1 cellular context compared by ENCODE assay signal in genomic region chr1:44050261-44050660, GRCh38.
TF ChIP-seq lines count a peak whose summit lies in the region.

No MANE protein-coding gene starts in this region.

TF ChIP-seq in IMR-90, 13 proteins besides CTCF, POLR2A, EP300 and RAD21 (continued from another document):
- no peak for TF ChIP-seq ELK1 (IDR thresholded peaks at IDR 0.05; ENCODE audit: borderline replicate concordance, low read depth, low read length)
- TF ChIP-seq CHD1 (IDR thresholded peaks at IDR 0.05; ENCODE audit: low read depth, low read length): no peak
- no peak for TF ChIP-seq BHLHE40 (IDR thresholded peaks at IDR 0.05; ENCODE audit: low read depth, low read length)
- TF ChIP-seq FOS (IDR thresholded peaks at IDR 0.05; ENCODE audit: low read depth, low read length): no peak
